Comparison of ENCODE assay signal across 1 cellular context in genomic region chr14:104800600-104801283, GRCh38.
A peak's percentile ranks its signal among the peaks of the same experiment; 100 is the strongest.
TF ChIP-seq lines count a peak whose summit lies in the region.

ZBTB42 (plus strand) TSS chr14:104801101; CDS start chr14:104801198, 97 bp downstream.

TF ChIP-seq in K562, 482 proteins besides CTCF, POLR2A, EP300 and RAD21 (continued from another document and continues in another):
- peak; percentile 22; the same call in 1 of the 2 replicates for TF ChIP-seq TFAP4 (CRISPR knock-in tag; IDR thresholded peaks at IDR 0.05; ENCODE audit: borderline replicate concordance)
- TF ChIP-seq ZNF445 (CRISPR knock-in tag; IDR thresholded peaks at IDR 0.05; ENCODE audit: low read depth): no peak
- no peak for TF ChIP-seq ZNF778 (CRISPR knock-in tag; IDR thresholded peaks at IDR 0.05)
- no peak for TF ChIP-seq ETV6 (IDR thresholded peaks at IDR 0.05; ENCODE audit: borderline replicate concordance in 1 of 2, low read depth in 2 of 2, low read length in 1 of 2)
- TF ChIP-seq ETV6 (CRISPR knock-in tag; IDR thresholded peaks at IDR 0.05; ENCODE audit: borderline replicate concordance): no peak
- no peak for TF ChIP-seq NCOA2 (IDR thresholded peaks at IDR 0.05; ENCODE audit: partially characterized antibody in 2 of 2)
- TF ChIP-seq HMGN3 (IDR thresholded peaks at IDR 0.05; ENCODE audit: borderline replicate concordance, extremely low read depth, insufficient read length, low read depth, low read length): peak; percentile 14
- TF ChIP-seq CCAR2 (IDR thresholded peaks at IDR 0.05; ENCODE audit: low read depth, low read length): no peak
- peak; percentile 26 for TF ChIP-seq CCNT2 (IDR thresholded peaks at IDR 0.05; ENCODE audit: borderline replicate concordance, extremely low read depth, insufficient read length, low read depth, low read length)
- no peak for TF ChIP-seq CHD2 (IDR thresholded peaks at IDR 0.05; ENCODE audit: low read depth, low read length)
- no peak for TF ChIP-seq ZNF395 (CRISPR knock-in tag; IDR thresholded peaks at IDR 0.05)
- no peak for TF ChIP-seq NFE2L1 (tag; IDR thresholded peaks at IDR 0.05; ENCODE audit: borderline replicate concordance, low read depth)
- TF ChIP-seq CREM (IDR thresholded peaks at IDR 0.05; ENCODE audit: low read depth): peak; percentile 13; the same call in 1 of the 2 replicates
- no peak for TF ChIP-seq SRSF9 (IDR thresholded peaks at IDR 0.05; ENCODE audit: borderline replicate concordance, low read depth, low read length)
- TF ChIP-seq ZFX (CRISPR knock-in tag; IDR thresholded peaks at IDR 0.05): peak; percentile 36
- TF ChIP-seq ZSCAN29 (IDR thresholded peaks at IDR 0.05): no peak
- 0 out of 2 replicates have a peak, but pooled peaks have one; percentile 19 for TF ChIP-seq HNRNPL (IDR thresholded peaks at IDR 0.05; ENCODE audit: low read depth, low read length)
- no peak for TF ChIP-seq TEAD2 (tag; IDR thresholded peaks at IDR 0.05)
- TF ChIP-seq ZBTB40 (IDR thresholded peaks at IDR 0.05): 0 out of 2 replicates have a peak, but pooled peaks have one; percentile 27
- TF ChIP-seq ZBTB40 (CRISPR knock-in tag; IDR thresholded peaks at IDR 0.05): no peak
- no peak for TF ChIP-seq MECOM (CRISPR knock-in tag; IDR thresholded peaks at IDR 0.05)
- TF ChIP-seq PRDM10 (IDR thresholded peaks at IDR 0.05; ENCODE audit: partially characterized antibody): no peak
- TF ChIP-seq FOSL1 (tag; conservative IDR thresholded peaks at IDR 0.05): no peak
- no peak for TF ChIP-seq ZNF707 (CRISPR knock-in tag; conservative IDR thresholded peaks at IDR 0.05)
- TF ChIP-seq MEIS2 (IDR thresholded peaks at IDR 0.05; ENCODE audit: partially characterized antibody): peak; percentile 4
- TF ChIP-seq ZNF551 (CRISPR knock-in tag; IDR thresholded peaks at IDR 0.05): no peak
- peak; percentile 49; the same call in 1 of the 2 replicates for TF ChIP-seq RBFOX2 (IDR thresholded peaks at IDR 0.05; ENCODE audit: low read depth, low read length)
- TF ChIP-seq SMAD4 (CRISPR knock-in tag; conservative IDR thresholded peaks at IDR 0.05): peak; percentile 34; the same call in 1 of the 2 replicates
- no peak for TF ChIP-seq ZNF24 (IDR thresholded peaks at IDR 0.05)
- TF ChIP-seq ZNF639 (CRISPR knock-in tag; conservative IDR thresholded peaks at IDR 0.05 in 1 of 2, IDR thresholded peaks at IDR 0.05 in 1 of 2): peak in 1 of 2 experiments; percentile 93; a peak in 2 of 4 replicates
- TF ChIP-seq POLR2G (IDR thresholded peaks at IDR 0.05; ENCODE audit: low read depth, low read length): peak; percentile 56; the same call in 1 of the 2 replicates
- TF ChIP-seq CXXC5 (CRISPR knock-in tag; IDR thresholded peaks at IDR 0.05): peak; percentile 32
- TF ChIP-seq ETV5 (CRISPR knock-in tag; IDR thresholded peaks at IDR 0.05; ENCODE audit: low read depth): no peak
- 0 out of 2 replicates have a peak, but pooled peaks have one; percentile 21 for TF ChIP-seq ZBTB33 (CRISPR knock-in tag; IDR thresholded peaks at IDR 0.05)
- no peak for TF ChIP-seq SRSF1 (IDR thresholded peaks at IDR 0.05; ENCODE audit: low read depth, low read length)
- TF ChIP-seq CTBP1 (IDR thresholded peaks at IDR 0.05; ENCODE audit: borderline replicate concordance): peak; percentile 81
- no peak for TF ChIP-seq ZNF23 (CRISPR knock-in tag; IDR thresholded peaks at IDR 0.05)
- no peak for TF ChIP-seq DDX20 (tag; IDR thresholded peaks at IDR 0.05; ENCODE audit: low read depth)
- TF ChIP-seq POLR2AphosphoS2 (IDR thresholded peaks at IDR 0.05; ENCODE audit: low read length): no peak
- peak; percentile 45; the same call in 1 of the 2 replicates for TF ChIP-seq PHF8 (IDR thresholded peaks at IDR 0.05; ENCODE audit: borderline replicate concordance, low read length)
- TF ChIP-seq RB1 (IDR thresholded peaks at IDR 0.05; ENCODE audit: low read depth): 0 out of 2 replicates have a peak, but pooled peaks have one; percentile 25
- TF ChIP-seq KAT7 (CRISPR knock-in tag; IDR thresholded peaks at IDR 0.05; ENCODE audit: borderline replicate concordance): 0 out of 2 replicates have a peak, but pooled peaks have one; percentile 73
- TF ChIP-seq SIX5 (IDR thresholded peaks at IDR 0.05; ENCODE audit: borderline replicate concordance in 1 of 2, insufficient read depth in 1 of 2, low read depth in 1 of 2, low read length in 2 of 2): no peak
- no peak for TF ChIP-seq CREB1 (IDR thresholded peaks at IDR 0.05)
- TF ChIP-seq CREB1 (CRISPR knock-in tag; IDR thresholded peaks at IDR 0.05): peak; percentile 67; the same call in 1 of the 2 replicates
- TF ChIP-seq ATF7 (IDR thresholded peaks at IDR 0.05): peak; percentile 20; the same call in 1 of the 2 replicates
- TF ChIP-seq FIP1L1 (IDR thresholded peaks at IDR 0.05; ENCODE audit: low read depth, low read length, poor library complexity, severe bottlenecking): no peak
- TF ChIP-seq ATF4 (CRISPR knock-in tag; IDR thresholded peaks at IDR 0.05): no peak
- TF ChIP-seq EP400 (IDR thresholded peaks at IDR 0.05): no peak
